In genomic region chr16:65314246-65315003, GRCh38 we compare ENCODE assay signal across 27 cellular contexts.
DNase-seq lines count a peak whose midpoint lies in the region; ATAC-seq, FAIRE-seq and TF ChIP-seq lines count a peak whose summit lies in the region.
"Had no signal": no experiment of that assay in that cellular context is flagged by ENCODE, and none has a peak within 500 bp of the region (broad histone marks: within the 10 kb centered on the region; RNA-seq: fewer than 3 reads in every experiment).

No MANE protein-coding gene starts in this region.

- peak overlapping the region; percentile 54 for H3K27ac ChIP-seq in astrocyte (ENCODE audit: low read depth, low read length)
- H3K27ac ChIP-seq: heart right ventricle, Peyer's patch had no signal

- CTCF ChIA-PET in activated CD4-positive, alpha-beta T cell treated with anti-CD3 and anti-CD28 coated beads for 36 hours (lab: Charles Lee) = no interaction called here

- H3K27ac Mint-ChIP-seq in HFFc6 (peak overlapping the region; percentile 40), astrocyte (ENCODE audit: unreplicated experiment) (peak overlapping the region; percentile 34)
- no peak overlapping the region for H3K27ac Mint-ChIP-seq in activated CD4-positive, alpha-beta T cell treated with anti-CD3 and anti-CD28 coated beads for 36 hours
- H3K27ac Mint-ChIP-seq: activated T-cell treated with anti-CD3 and anti-CD28 coated beads, Interleukin-2, amount 50 U/mL, for 24 hours; B cell; memory B cell; T-helper 17 cell had no signal

- no peak overlapping the region for H2AFZ ChIP-seq in astrocyte (ENCODE audit: low read depth, low read length)

- no peaks in the 10 kb centered on the region for H3K9me3 ChIP-seq in astrocyte (ENCODE audit: insufficient read depth, low read depth, low read length)
- H3K9me3 ChIP-seq: HAP-1, Peyer's patch had no signal

- H3K27me3 Mint-ChIP-seq in HFFc6 (ENCODE audit: insufficient read depth) = peaks cover 1% of the 10 kb centered on the region; the same call in 1 of the 2 replicates
- no peaks in the 10 kb centered on the region for H3K27me3 Mint-ChIP-seq in astrocyte (ENCODE audit: low read depth, unreplicated experiment)
- no peaks in the 10 kb centered on the region for H3K27me3 Mint-ChIP-seq in activated CD4-positive, alpha-beta T cell treated with anti-CD3 and anti-CD28 coated beads for 36 hours
- H3K27me3 Mint-ChIP-seq: activated T-cell treated with anti-CD3 and anti-CD28 coated beads, Interleukin-2, amount 50 U/mL, for 24 hours; B cell; memory B cell; T-helper 17 cell had no signal

- no peaks in the 10 kb centered on the region for H3K27me3 ChIP-seq in astrocyte (ENCODE audit: insufficient read depth, low read length)
- H3K27me3 ChIP-seq: heart right ventricle, Peyer's patch, spleen had no signal

- DNase-seq in HFFc6 (peak; percentile 61), astrocyte (ENCODE audit: low read depth) (peak; percentile 61), kidney glomerular epithelial cell (lab: John Stamatoyannopoulos, UW) (peak; percentile 15)
- DNase-seq in stimulated activated CD4-positive, alpha-beta T cell treated with anti-CD3 and anti-CD28 coated beads, Interleukin-2, amount 100 ng/mL, for 24 hours = no peak
- no peak for DNase-seq in activated CD4-positive, alpha-beta T cell treated with anti-CD3 and anti-CD28 coated beads for 36 hours
- DNase-seq: activated CD8-positive, alpha-beta memory T cell treated with anti-CD3 and anti-CD28 coated beads for 24 hours; activated naive CD4-positive, alpha-beta T cell; activated T-cell treated with anti-CD3 and anti-CD28 coated beads, Interleukin-2, amount 50 U/mL, for 24 hours; amniotic stem cell; DMS53; Karpas-422; NCI-H1694 treated with DMSO at 0.1 percent for 48 hours; NCI-H2171 treated with DMSO at 0.1 percent for 48 hours; NCI-H524; NK-92 treated with Interleukin-12 subunit alpha and Interleukin-12 subunit beta, amount 100 ng/mL, for 24 hours; Peyer's patch; spleen; stimulated activated CD4-positive, alpha-beta T cell treated with anti-CD3 and anti-CD28 coated beads, Interleukin-4, amount 100 ng/mL, for 24 hours; stimulated activated naive CD4-positive, alpha-beta T cell treated with Interleukin-2 at 50 U/mL for 16 hours; T-helper 17 cell had no signal

- H3K4me2 ChIP-seq in astrocyte (ENCODE audit: low read length) = peak overlapping the region; percentile 38

- ATAC-seq in HG02852 (IDR thresholded peaks at IDR 0.05; ENCODE audit: unreplicated experiment) = no peak
- no peak for ATAC-seq in GM21381 (IDR thresholded peaks at IDR 0.05; ENCODE audit: unreplicated experiment)
- no peak for ATAC-seq in activated CD4-positive, alpha-beta T cell treated with anti-CD3 and anti-CD28 coated beads for 36 hours
- ATAC-seq: GM12878, T-helper 17 cell had no signal

- peak; percentile 80 for FAIRE-seq in astrocyte (lab: Jason Lieb, UNC)
- FAIRE-seq: GM12878 had no signal

- intact Hi-C loops in activated CD4-positive, alpha-beta T cell treated with anti-CD3 and anti-CD28 coated beads for 36 hours (cut with DNase I, micrococcal nuclease) = loop anchor here in 1 of 2 experiments (10.0 kb wide), 1 partner anchor 180 kb away; no protein-coding TSS in a partner anchor

- POLR2A ChIA-PET in activated CD4-positive, alpha-beta T cell treated with anti-CD3 and anti-CD28 coated beads for 36 hours (lab: Charles Lee) = no interaction called here

- H3K9me3 Mint-ChIP-seq in HFFc6 = peaks cover 28% of the 10 kb centered on the region
- H3K9me3 Mint-ChIP-seq in astrocyte (ENCODE audit: unreplicated experiment) = peaks cover 11% of the 10 kb centered on the region
- H3K9me3 Mint-ChIP-seq in activated CD4-positive, alpha-beta T cell treated with anti-CD3 and anti-CD28 coated beads for 36 hours (ENCODE audit: low read depth) = peaks cover 5% of the 10 kb centered on the region
- H3K9me3 Mint-ChIP-seq: memory B cell had no signal

- H3K4me1 Mint-ChIP-seq in HFFc6 (ENCODE audit: low read depth) = peaks cover 87% of the 10 kb centered on the region
- peaks cover 40% of the 10 kb centered on the region for H3K4me1 Mint-ChIP-seq in astrocyte (ENCODE audit: low read depth, unreplicated experiment)
- no peaks in the 10 kb centered on the region for H3K4me1 Mint-ChIP-seq in activated CD4-positive, alpha-beta T cell treated with anti-CD3 and anti-CD28 coated beads for 36 hours
- H3K4me1 Mint-ChIP-seq: B cell, memory B cell, T-helper 17 cell had no signal

- H3K36me3 Mint-ChIP-seq in HFFc6 (ENCODE audit: low read depth) (peaks cover 28% of the 10 kb centered on the region), astrocyte (ENCODE audit: low read depth, unreplicated experiment) (no peaks in the 10 kb centered on the region)
- H3K36me3 Mint-ChIP-seq in activated CD4-positive, alpha-beta T cell treated with anti-CD3 and anti-CD28 coated beads for 36 hours (ENCODE audit: low read depth) = no peaks in the 10 kb centered on the region
- H3K36me3 Mint-ChIP-seq: memory B cell had no signal

- no peaks in the 10 kb centered on the region for H4K20me1 ChIP-seq in astrocyte (ENCODE audit: insufficient read depth, low read length)

- H3K4me3 Mint-ChIP-seq in HFFc6 (peak overlapping the region; percentile 23), astrocyte (ENCODE audit: unreplicated experiment) (no peak overlapping the region)
- H3K4me3 Mint-ChIP-seq in activated CD4-positive, alpha-beta T cell treated with anti-CD3 and anti-CD28 coated beads for 36 hours = no peak overlapping the region
- H3K4me3 Mint-ChIP-seq: activated T-cell treated with anti-CD3 and anti-CD28 coated beads, Interleukin-2, amount 50 U/mL, for 24 hours; B cell; memory B cell; T-helper 17 cell had no signal

- no peak overlapping the region for H3K4me3 ChIP-seq in astrocyte (ENCODE audit: insufficient read depth, low read depth, low read length)
- H3K4me3 ChIP-seq: GM12878, HAP-1, heart right ventricle, Peyer's patch, spleen had no signal

- H3K4me1 ChIP-seq in astrocyte (ENCODE audit: insufficient read depth, low read length) = peaks cover 33% of the 10 kb centered on the region
- H3K4me1 ChIP-seq: HAP-1, Peyer's patch had no signal

- H3K79me2 ChIP-seq in astrocyte (ENCODE audit: insufficient read depth, low read length) = no peaks in the 10 kb centered on the region

- H3K9ac ChIP-seq in astrocyte (ENCODE audit: low read length) = no peak overlapping the region

- TF ChIP-seq CTCF in HFFc6 (IDR thresholded peaks at IDR 0.05) (no peak), astrocyte (IDR thresholded peaks at IDR 0.05; ENCODE audit: insufficient read depth, low read depth, low read length) (no peak)

- H3K36me3 ChIP-seq in astrocyte (ENCODE audit: insufficient read depth, low read length) = no peaks in the 10 kb centered on the region
- H3K36me3 ChIP-seq: HAP-1, heart right ventricle, Peyer's patch, spleen had no signal

Comparison
In these comparisons a context has a peak if more than half of its experiments do, and no peak if none do; other contexts are left out.
1. DNase-seq: peak in HFFc6 (single experiment), astrocyte (single experiment) and kidney glomerular epithelial cell (single experiment); none in stimulated activated CD4-positive, alpha-beta T cell treated with anti-CD3 and anti-CD28 coated beads, Interleukin-2, amount 100 ng/mL, for 24 hours (0 of 2) and activated CD4-positive, alpha-beta T cell treated with anti-CD3 and anti-CD28 coated beads for 36 hours (single experiment).